ENCODE assay signal across 14 cellular contexts in the genomic region with DNA sequence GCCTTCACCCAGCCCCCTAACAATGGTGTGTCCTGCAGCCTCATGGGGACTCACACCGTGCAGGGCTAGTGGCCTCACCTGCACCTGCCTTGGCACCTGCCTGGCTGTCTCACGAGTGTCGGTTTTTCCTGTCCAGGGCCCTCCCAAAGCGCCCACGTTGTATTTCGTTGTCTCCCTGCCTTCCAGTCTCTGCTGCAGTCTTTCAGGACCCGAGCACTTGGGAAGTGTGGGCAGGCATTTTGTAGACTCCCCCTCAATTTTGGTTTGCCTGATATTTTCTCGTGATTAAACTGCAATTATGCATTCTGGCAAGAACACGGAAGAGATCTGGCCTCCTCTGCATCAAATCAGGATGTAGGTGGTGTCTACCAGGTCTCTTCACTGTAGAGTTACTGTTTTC.
"Had no signal": no experiment of that assay in that cellular context is flagged by ENCODE, and none has a peak within 500 bp of the region (broad histone marks: within the 10 kb centered on the region; RNA-seq: fewer than 3 reads in every experiment).

No MANE protein-coding gene starts in this region.

- H3K4me2 ChIP-seq: hepatocyte had no signal

- H3K4me1 ChIP-seq: adrenal gland, gastroesophageal sphincter, parathyroid adenoma, thyroid gland had no signal

- DNase-seq: activated CD4-positive, alpha-beta T cell treated with anti-CD3 and anti-CD28 coated beads for 1 hour; activated CD8-positive, alpha-beta memory T cell treated with anti-CD3 and anti-CD28 coated beads for 24 hours; activated gamma-delta T cell treated with Interleukin-2 at 50 U/mL for 16 hours; adrenal gland; cerebellar nuclear complex; dermis blood vessel endothelial cell; kidney; left ventricle myocardium superior; mesenchymal stem cell; thyroid gland had no signal

- H3K27me3 ChIP-seq: adrenal gland, gastroesophageal sphincter, hepatocyte, thyroid gland had no signal

- H3K9me3 ChIP-seq: adrenal gland, gastroesophageal sphincter, thyroid gland had no signal

- H2AFZ ChIP-seq: hepatocyte, parathyroid adenoma had no signal

- H3K79me2 ChIP-seq: hepatocyte, parathyroid adenoma had no signal

- ATAC-seq: gastroesophageal sphincter, left ventricle myocardium superior had no signal

- H3K4me3 ChIP-seq: adrenal gland, gastroesophageal sphincter, hepatocyte, skin epidermis, thyroid gland had no signal

- H3K27ac ChIP-seq: adrenal gland, gastroesophageal sphincter, hepatocyte, parathyroid adenoma, skin epidermis, thyroid gland had no signal
